ENCODE assay signal across 8 cellular contexts in genomic region chr17:32875904-32876413, GRCh38. TPM values are rescaled to one million over a fixed set of nuclear protein-coding genes. Genes with fewer than 3 reads are reported as not detected.
DNase-seq lines count a peak whose midpoint lies in the region; ATAC-seq and TF ChIP-seq lines count a peak whose summit lies in the region.

No MANE protein-coding gene starts in this region.

- in situ Hi-C loops in astrocyte of the cerebellum (cut with HindIII; ENCODE audit: low sequenced_read_pairs), result no loop called here

- ATAC-seq in Right ventricle myocardium inferior (no peak), left lung (no peak), HG03457 (IDR thresholded peaks at IDR 0.05; ENCODE audit: unreplicated experiment) (no peak)

- intact Hi-C loops in Right ventricle myocardium inferior (cut with DNase I) (no loop called here), left lung (cut with DNase I) (loop anchor here in 1 of 2 donors (5.0 kb wide), 1 partner anchor 94 kb away; no protein-coding TSS in a partner anchor), tibial artery (cut with DNase I; ENCODE audit: low total_unique reads) (loop anchor here (2.0 kb wide), 1 partner anchor 93 kb away; no protein-coding TSS in a partner anchor)

- H3K4me1 ChIP-seq in cardiac muscle cell (ENCODE audit: low read depth), result peaks cover 6% of the 10 kb centered on the region
- peaks cover 11 to 36% of the 10 kb centered on the region in 2 donors for H3K4me1 ChIP-seq in left lung
- H3K4me1 ChIP-seq in tibial artery, result peaks cover 0 to 59% (median 28%) of the 10 kb centered on the region in 4 donors

- no peak overlapping the region for H3K27ac ChIP-seq in cardiac muscle cell
- peak overlapping the region; percentile 83 to 93 for H3K27ac ChIP-seq in left lung
- peak overlapping the region; percentile 93 to 97 for H3K27ac ChIP-seq in tibial artery

- H3K27me3 ChIP-seq in cardiac muscle cell (no peaks in the 10 kb centered on the region), left lung (peaks cover 0 to 18% of the 10 kb centered on the region in 2 donors), tibial artery (no peaks in the 10 kb centered on the region)

- peak in 1 of 2 donors; percentile 33 for DNase-seq in cardiac muscle cell (ENCODE audit: low read depth in 1 of 2, low spot score in 1 of 2)
- DNase-seq in Right ventricle myocardium inferior (ENCODE audit: missing footprints), result no peak
- no peak for DNase-seq in astrocyte of the cerebellum (ENCODE audit: low read depth)
- no peak for DNase-seq in left lung
- DNase-seq in tibial artery, result no peak
- DNase-seq in 8988T, result no peak
- no peak for DNase-seq in AML-193 (lab: John Stamatoyannopoulos, UW)

- H3K4me3 ChIP-seq in cardiac muscle cell, result peak overlapping the region; percentile 91
- H3K4me3 ChIP-seq in astrocyte of the cerebellum (ENCODE audit: low read depth, low read length), result peak overlapping the region; percentile 59
- peak overlapping the region; percentile 66 to 81 for H3K4me3 ChIP-seq in left lung
- H3K4me3 ChIP-seq in tibial artery, result peak overlapping the region; percentile 64 to 93

- H3K36me3 ChIP-seq in cardiac muscle cell, result no peaks in the 10 kb centered on the region
- no peaks in the 10 kb centered on the region for H3K36me3 ChIP-seq in left lung
- H3K36me3 ChIP-seq in tibial artery, result no peaks in the 10 kb centered on the region

- H3K9me3 ChIP-seq in cardiac muscle cell (ENCODE audit: low read depth) (no peaks in the 10 kb centered on the region), left lung (no peaks in the 10 kb centered on the region), tibial artery (no peaks in the 10 kb centered on the region)

- no peak for TF ChIP-seq CTCF in cardiac muscle cell (IDR thresholded peaks at IDR 0.05; ENCODE audit: low read depth, low read length)
- TF ChIP-seq CTCF in astrocyte of the cerebellum (IDR thresholded peaks at IDR 0.05; ENCODE audit: low read depth, low read length, missing control alignments), result no peak
- TF ChIP-seq CTCF in left lung (IDR thresholded peaks at IDR 0.05), result no peak
- no peak for TF ChIP-seq CTCF in tibial artery (IDR thresholded peaks at IDR 0.05)

RNA-seq across cellular contexts. Expression of gene MYO1D, which starts 1.0 kb away (rescaled TPM):
- total RNA-seq in cardiac muscle cell (43.7 and 56.4 TPM in 2 replicates), Right ventricle myocardium inferior (4.7 TPM), left lung (10 to 100 TPM; 62.0 to 92.8 TPM)
- 30.3 and 34.3 TPM in 2 replicates for polyA plus RNA-seq in cardiac muscle cell

RNA-seq across cellular contexts. Expression of gene TMEM98, which starts 52.0 kb away (rescaled TPM):
- total RNA-seq in cardiac muscle cell (166 and 230 TPM in 2 replicates), Right ventricle myocardium inferior (12.7 TPM), left lung (100 to 1,000 TPM in 1 of 2 donors, 10 to 100 TPM in 1; 57.1 to 142 TPM)
- 216 and 217 TPM in 2 replicates for polyA plus RNA-seq in cardiac muscle cell
